Comparison of ENCODE assay signal across 8 cellular contexts in the genomic region with DNA sequence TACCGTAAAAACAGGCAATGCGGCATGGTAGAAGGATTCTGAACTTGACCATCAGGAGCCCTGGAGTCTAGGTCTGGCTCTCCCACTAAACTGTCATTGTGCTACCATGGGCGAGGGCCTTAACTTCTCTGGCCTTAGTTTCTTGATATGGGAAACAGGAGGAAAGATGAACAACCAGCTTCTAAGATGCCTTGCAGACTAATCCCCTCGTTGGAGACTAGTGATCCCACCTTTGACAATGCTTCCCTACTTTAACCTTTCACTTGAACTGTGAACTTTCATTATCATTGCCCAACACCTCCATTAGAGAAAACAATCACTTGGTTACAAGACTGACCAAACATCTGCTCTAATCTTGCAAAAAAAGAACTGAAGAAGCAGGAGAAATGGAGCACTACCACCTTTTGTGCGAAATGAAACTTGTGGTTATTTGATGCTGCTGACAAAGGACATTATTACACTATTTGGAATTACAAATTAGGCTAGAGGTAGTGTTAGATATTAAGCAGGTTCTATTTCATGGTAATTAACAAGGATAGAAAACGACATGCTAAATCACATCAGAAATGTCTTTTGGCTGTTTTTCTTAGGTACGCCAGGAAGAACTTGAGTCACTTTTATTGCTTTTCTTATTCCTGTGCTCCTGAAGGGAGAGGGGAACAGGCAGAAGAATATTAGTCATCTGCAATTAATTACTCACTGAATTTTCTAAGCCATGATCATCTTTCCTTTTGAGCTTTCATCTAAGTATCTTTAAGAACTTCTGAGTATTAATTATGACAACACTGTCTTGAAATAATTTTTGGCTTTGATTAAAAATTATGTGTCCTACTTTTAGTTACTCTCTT. TPM values are rescaled to one million over a fixed set of nuclear protein-coding genes. Genes with fewer than 3 reads are reported as not detected.
DNase-seq lines count a peak whose midpoint lies in the region; ATAC-seq and TF ChIP-seq lines count a peak whose summit lies in the region.

No MANE protein-coding gene starts in this region.

- H3K4me1 ChIP-seq in PC-9 (replicated peaks; ENCODE audit: insufficient read depth): peaks cover 24% of the 10 kb centered on the region

- no peaks in the 10 kb centered on the region for H3K36me3 ChIP-seq in PC-9 (ENCODE audit: low read depth)

- DNase-seq in NOMO-1 treated with DMSO at 0.1 percent for 48 hours (lab: John Stamatoyannopoulos, UW; ENCODE audit: unreplicated experiment) (peak; percentile 22), NOMO-1 treated with dmso at 0.1 percent for 144 hours (lab: John Stamatoyannopoulos, UW; ENCODE audit: unreplicated experiment) (no peak), PC-9 (no peak), epithelial cell of prostate (ENCODE audit: low read depth, low spot score) (peak; percentile 55), HK-2 (ENCODE audit: unreplicated experiment) (no peak), GM20000 (ENCODE audit: low spot score) (no peak)
- DNase-seq in stimulated activated effector memory CD8-positive, alpha-beta T cell treated with anti-CD3 and anti-CD28 coated beads, Interleukin-12 subunit alpha, Interleukin-12 subunit beta, amount 100 ng/mL, for 72 hours (ENCODE audit: low spot score in 2 of 2): no peak

- TF ChIP-seq CTCF in PC-9 (conservative IDR thresholded peaks at IDR 0.05) (no peak), GM20000 (IDR thresholded peaks at IDR 0.05; ENCODE audit: extremely low read depth, missing control alignments) (no peak)

- peaks cover 39% of the 10 kb centered on the region for H3K4me1 Mint-ChIP-seq in stimulated activated effector memory CD8-positive, alpha-beta T cell treated with anti-CD3 and anti-CD28 coated beads, Interleukin-12 subunit alpha, Interleukin-12 subunit beta, amount 100 ng/mL, for 72 hours

- peak overlapping the region; percentile 26; the same call in 1 of the 2 replicates for H3K4me2 ChIP-seq in PC-9

- CTCF ChIA-PET in PC-9 (lab: Charles Lee): no interaction called here

- no peaks in the 10 kb centered on the region for H3K27me3 ChIP-seq in PC-9 (ENCODE audit: insufficient read depth, low read depth)

- no peaks in the 10 kb centered on the region for H3K36me3 Mint-ChIP-seq in stimulated activated effector memory CD8-positive, alpha-beta T cell treated with anti-CD3 and anti-CD28 coated beads, Interleukin-12 subunit alpha, Interleukin-12 subunit beta, amount 100 ng/mL, for 72 hours

- no peaks in the 10 kb centered on the region for H3K9me2 ChIP-seq in PC-9 (ENCODE audit: insufficient read depth)

- H3K27ac ChIP-seq in PC-9: no peak overlapping the region
- peak overlapping the region; percentile 100 for H3K27ac ChIP-seq in epithelial cell of prostate

- H3F3A ChIP-seq in PC-9 (ENCODE audit: insufficient read depth, low read depth): no peaks in the 10 kb centered on the region

- no peak overlapping the region for H3K4me3 ChIP-seq in PC-9

- peak overlapping the region; percentile 72 for H3K27ac Mint-ChIP-seq in stimulated activated effector memory CD8-positive, alpha-beta T cell treated with anti-CD3 and anti-CD28 coated beads, Interleukin-12 subunit alpha, Interleukin-12 subunit beta, amount 100 ng/mL, for 72 hours

- intact Hi-C loops in PC-9 (cut with micrococcal nuclease; ENCODE audit: unreplicated experiment): no loop called here

- ATAC-seq in stimulated activated effector memory CD8-positive, alpha-beta T cell treated with anti-CD3 and anti-CD28 coated beads, Interleukin-12 subunit alpha, Interleukin-12 subunit beta, amount 100 ng/mL, for 72 hours: no peak
- no peak for ATAC-seq in GM21526 (IDR thresholded peaks at IDR 0.05; ENCODE audit: low FRiP score, unreplicated experiment)

- no peaks in the 10 kb centered on the region for H3K9me3 Mint-ChIP-seq in stimulated activated effector memory CD8-positive, alpha-beta T cell treated with anti-CD3 and anti-CD28 coated beads, Interleukin-12 subunit alpha, Interleukin-12 subunit beta, amount 100 ng/mL, for 72 hours

- H4K20me1 ChIP-seq in PC-9 (ENCODE audit: insufficient read depth): no peaks in the 10 kb centered on the region

- H3K79me2 ChIP-seq in PC-9 (ENCODE audit: low read depth): no peaks in the 10 kb centered on the region

- peak overlapping the region; percentile 59; the same call in 1 of the 2 replicates for H2AFZ ChIP-seq in PC-9

- H3K9me3 ChIP-seq in PC-9 (ENCODE audit: insufficient read depth, low read depth): no peaks in the 10 kb centered on the region

- no TSS peak for BruUV-seq in PC-9 (replicated peaks; lab: Mats Ljungman, UMichigan)

- POLR2A ChIA-PET in PC-9 (lab: Charles Lee; ENCODE audit: unreplicated experiment): interaction anchor here (0.7 kb wide), 1 partner anchor 1651 kb away, joined by 3 read pairs; no protein-coding TSS in a partner anchor

- H3K4me3 Mint-ChIP-seq in stimulated activated effector memory CD8-positive, alpha-beta T cell treated with anti-CD3 and anti-CD28 coated beads, Interleukin-12 subunit alpha, Interleukin-12 subunit beta, amount 100 ng/mL, for 72 hours: peak overlapping the region; percentile 40

RNA-seq across cellular contexts. Expression of a gene that starts 39.1 kb away (rescaled TPM):
- 12.8 and 15.0 TPM in 2 replicates for total RNA-seq in PC-9 (2021)

Comparison
In these comparisons a context has a peak if more than half of its experiments do, and no peak if none do; other contexts are left out.
1. DNase-seq: peak in NOMO-1 treated with DMSO at 0.1 percent for 48 hours (single experiment) and epithelial cell of prostate (single experiment); none in NOMO-1 treated with dmso at 0.1 percent for 144 hours (single experiment), PC-9 (0 of 2), stimulated activated effector memory CD8-positive, alpha-beta T cell treated with anti-CD3 and anti-CD28 coated beads, Interleukin-12 subunit alpha, Interleukin-12 subunit beta, amount 100 ng/mL, for 72 hours (0 of 2), HK-2 (single experiment) and GM20000 (single experiment).